Comparison of ENCODE assay signal across 1 cellular context in the genomic region with DNA sequence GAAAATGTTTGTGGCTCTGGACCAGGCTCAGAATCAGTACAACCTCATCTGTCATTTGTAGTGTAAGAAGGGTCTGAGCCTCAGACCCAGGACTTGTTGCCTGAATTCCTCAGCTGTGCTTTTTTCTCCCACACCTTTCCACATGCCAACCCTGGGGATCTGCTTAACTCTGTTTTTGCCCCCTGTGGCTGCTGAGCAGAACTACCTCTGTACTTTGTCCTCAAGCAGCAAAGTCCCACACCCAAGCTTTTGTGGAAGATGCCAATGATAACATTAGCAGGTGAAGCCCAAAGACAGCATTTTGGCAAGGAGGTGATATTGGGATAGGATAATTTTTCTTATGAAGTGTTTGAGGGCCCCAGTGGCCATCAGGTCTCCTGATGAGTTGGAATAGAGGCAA.
TF ChIP-seq lines count a peak whose summit lies in the region.

No MANE protein-coding gene starts in this region.

TF ChIP-seq in K562, 482 proteins besides CTCF, POLR2A, EP300 and RAD21:
- no peak for TF ChIP-seq SOX6 (IDR thresholded peaks at IDR 0.05)
- TF ChIP-seq SMC3 (conservative IDR thresholded peaks at IDR 0.05; ENCODE audit: insufficient read depth, low read depth, low read length) = no peak
- no peak for TF ChIP-seq CBX1 (IDR thresholded peaks at IDR 0.05; ENCODE audit: low read depth)
- TF ChIP-seq PRMT5 (CRISPR knock-in tag; IDR thresholded peaks at IDR 0.05) = no peak
- TF ChIP-seq ZNF584 (CRISPR knock-in tag; IDR thresholded peaks at IDR 0.05; ENCODE audit: low read depth) = no peak
- no peak for TF ChIP-seq TBP (optimal IDR thresholded peaks at IDR 0.05; ENCODE audit: low read depth, low read length)
- no peak for TF ChIP-seq SIN3A (IDR thresholded peaks at IDR 0.05; ENCODE audit: borderline replicate concordance in 2 of 2, control insufficient read depth in 1 of 2, low read depth in 2 of 2, low read length in 2 of 2)
- TF ChIP-seq, protein P1, sequence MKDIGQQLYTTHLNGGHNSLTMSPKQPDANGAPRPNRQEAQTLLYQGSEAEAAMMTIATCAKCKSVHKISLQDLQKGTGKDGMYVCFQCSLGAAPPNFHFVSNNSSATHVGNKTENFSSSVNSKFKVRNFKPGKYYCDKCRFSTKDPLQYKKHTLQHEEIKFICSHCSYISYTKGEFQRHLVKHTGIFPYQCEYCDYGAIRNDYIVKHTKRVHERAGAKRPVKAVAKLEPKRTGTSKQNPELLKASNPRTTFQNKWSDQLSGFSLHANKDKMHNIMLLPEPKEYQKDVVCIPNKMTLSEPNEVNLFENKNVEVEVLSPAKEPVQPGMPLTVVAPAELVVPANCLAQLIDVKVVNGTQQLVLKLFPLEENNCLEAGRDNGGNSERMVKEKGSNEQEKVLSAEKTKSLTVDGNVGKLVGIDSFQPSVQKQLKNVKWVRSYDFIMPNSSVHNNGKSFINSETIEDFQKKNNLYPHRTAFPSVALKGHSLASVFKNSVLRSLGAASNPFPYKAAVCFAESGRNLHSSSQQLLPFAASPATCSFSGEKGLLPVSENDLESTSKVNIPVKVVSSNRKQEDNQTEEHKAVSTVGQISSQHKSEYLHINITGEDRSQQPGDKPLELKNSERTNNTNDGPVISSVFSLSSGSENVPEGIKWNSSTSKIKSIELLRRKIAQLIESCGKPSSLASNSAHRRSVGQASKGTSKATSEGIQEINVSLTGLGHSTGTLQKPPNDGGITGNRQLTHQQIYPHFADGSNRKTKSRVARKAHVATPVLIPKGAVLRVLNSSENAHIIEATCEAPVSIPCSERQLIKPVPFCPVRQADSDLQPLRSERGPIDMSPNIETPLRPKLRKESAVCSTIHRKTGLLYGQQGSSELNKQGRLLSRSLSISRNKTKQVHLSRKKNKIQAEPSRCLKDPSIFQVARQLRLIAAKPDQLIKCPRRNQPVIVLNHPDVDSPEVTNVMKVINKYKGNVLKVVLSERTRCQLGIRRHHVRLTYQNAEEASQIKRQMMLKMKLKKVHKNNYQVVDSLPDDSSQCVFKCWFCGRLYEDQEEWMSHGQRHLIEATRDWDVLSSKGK (CRISPR knock-in tag; IDR thresholded peaks at IDR 0.05) = no peak
- no peak for TF ChIP-seq ZNF143 (CRISPR knock-in tag; IDR thresholded peaks at IDR 0.05)
- TF ChIP-seq NFIX (CRISPR knock-in tag; IDR thresholded peaks at IDR 0.05; ENCODE audit: low read depth) = no peak
- TF ChIP-seq HMG20B (CRISPR knock-in tag; IDR thresholded peaks at IDR 0.05) = no peak
- TF ChIP-seq, protein P2, sequence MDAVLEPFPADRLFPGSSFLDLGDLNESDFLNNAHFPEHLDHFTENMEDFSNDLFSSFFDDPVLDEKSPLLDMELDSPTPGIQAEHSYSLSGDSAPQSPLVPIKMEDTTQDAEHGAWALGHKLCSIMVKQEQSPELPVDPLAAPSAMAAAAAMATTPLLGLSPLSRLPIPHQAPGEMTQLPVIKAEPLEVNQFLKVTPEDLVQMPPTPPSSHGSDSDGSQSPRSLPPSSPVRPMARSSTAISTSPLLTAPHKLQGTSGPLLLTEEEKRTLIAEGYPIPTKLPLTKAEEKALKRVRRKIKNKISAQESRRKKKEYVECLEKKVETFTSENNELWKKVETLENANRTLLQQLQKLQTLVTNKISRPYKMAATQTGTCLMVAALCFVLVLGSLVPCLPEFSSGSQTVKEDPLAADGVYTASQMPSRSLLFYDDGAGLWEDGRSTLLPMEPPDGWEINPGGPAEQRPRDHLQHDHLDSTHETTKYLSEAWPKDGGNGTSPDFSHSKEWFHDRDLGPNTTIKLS (IDR thresholded peaks at IDR 0.05; ENCODE audit: borderline replicate concordance, low read depth) = no peak
- no peak for TF ChIP-seq ZFX (CRISPR knock-in tag; IDR thresholded peaks at IDR 0.05)
- no peak for TF ChIP-seq MAFG (tag; conservative IDR thresholded peaks at IDR 0.05)
- no peak for TF ChIP-seq ZNF133 (CRISPR knock-in tag; IDR thresholded peaks at IDR 0.05)
